22 cellular contexts compared by ENCODE assay signal in genomic region chr22:38026130-38027111, GRCh38. TPM values are rescaled to one million over a fixed set of nuclear protein-coding genes. Genes with fewer than 3 reads are reported as not detected.
DNase-seq lines count a peak whose midpoint lies in the region; ATAC-seq and TF ChIP-seq lines count a peak whose summit lies in the region.
"Had no signal": no experiment of that assay in that cellular context is flagged by ENCODE, and none has a peak within 500 bp of the region (broad histone marks: within the 10 kb centered on the region; RNA-seq: fewer than 3 reads in every experiment).

No MANE protein-coding gene starts in this region.

- H3K36me3 ChIP-seq in left ventricle myocardium inferior, result no peaks in the 10 kb centered on the region
- H3K36me3 ChIP-seq in heart left ventricle, result no peaks in the 10 kb centered on the region
- H3K36me3 ChIP-seq: esophagus muscularis mucosa, tibial artery, WERI-Rb-1 had no signal

- no peak for TF ChIP-seq CTCF in left ventricle myocardium inferior (IDR thresholded peaks at IDR 0.05; ENCODE audit: borderline replicate concordance)
- TF ChIP-seq CTCF in heart left ventricle (IDR thresholded peaks at IDR 0.05), result no peak

- intact Hi-C loops in left ventricle myocardium inferior (cut with micrococcal nuclease) (no loop called here), heart left ventricle (cut with DNase I) (no loop called here)

- H3K27me3 ChIP-seq in left ventricle myocardium inferior (ENCODE audit: low read depth) (no peaks in the 10 kb centered on the region), heart left ventricle (no peaks in the 10 kb centered on the region)
- H3K27me3 ChIP-seq: esophagus muscularis mucosa, hepatocyte, tibial artery had no signal

- peak overlapping the region; percentile 48 for H3K27ac ChIP-seq in left ventricle myocardium inferior (replicated peaks)
- H3K27ac ChIP-seq in heart left ventricle, result peak overlapping the region in 1 of 12 donors; percentile 38
- peak overlapping the region; percentile 100 for H3K27ac ChIP-seq in substantia nigra (ENCODE audit: low read depth, low read length, poor library complexity, severe bottlenecking)
- H3K27ac ChIP-seq: hepatocyte, PC-9, tibial artery, WERI-Rb-1 had no signal

- peaks cover 4% of the 10 kb centered on the region for H3K4me1 ChIP-seq in left ventricle myocardium inferior
- peaks cover 0 to 4% (median 0%) of the 10 kb centered on the region in 12 donors for H3K4me1 ChIP-seq in heart left ventricle

- ATAC-seq in heart left ventricle (no peak), GM18873 (IDR thresholded peaks at IDR 0.05; ENCODE audit: low FRiP score, unreplicated experiment) (no peak)
- ATAC-seq: CD8-positive, alpha-beta T cell; left lobe of liver had no signal

- 79 to 87% (median 83%) methylated on average over 18 to 22 of the region's 22 CpGs for WGBS in heart left ventricle, 4 donors

- no peak overlapping the region for H3K4me3 ChIP-seq in left ventricle myocardium inferior
- no peak overlapping the region for H3K4me3 ChIP-seq in heart left ventricle
- H3K4me3 ChIP-seq: esophagus muscularis mucosa, hepatocyte, PC-9, tibial artery had no signal

- no peak for TF ChIP-seq POLR2A in heart left ventricle (IDR thresholded peaks at IDR 0.05)

- no peaks in the 10 kb centered on the region for H3K9me3 ChIP-seq in left ventricle myocardium inferior (replicated peaks)
- no peaks in the 10 kb centered on the region for H3K9me3 ChIP-seq in heart left ventricle
- H3K9me3 ChIP-seq: esophagus muscularis mucosa, tibial artery had no signal

- DNase-seq in left ventricle myocardium inferior (no peak), heart left ventricle (no peak), hippocampal formation (lab: John Stamatoyannopoulos, UW) (peak; percentile 70 to 78), substantia nigra (lab: John Stamatoyannopoulos, UW) (peak in 39 of 49 donors; percentile 28 to 84 (median 63)), NCI-H2171 (lab: John Stamatoyannopoulos, UW) (no peak)
- DNase-seq: CD8-positive, alpha-beta T cell; DND-41; naive B cell; NCI-H2029; NCI-H526 treated with DMSO at 0.1 percent for 48 hours; PC-9; stimulated activated CD4-positive, alpha-beta T cell treated with anti-CD3 and anti-CD28 coated beads, Interleukin-1b, Interleukin-23, amount 100 ng/mL, for 48 hours; tibial artery; WERI-Rb-1 had no signal

RNA-seq across cellular contexts. Expression of gene PICK1, which starts 30.8 kb away (rescaled TPM):
- total RNA-seq in left ventricle myocardium inferior (21.1 TPM), heart left ventricle (10 to 100 TPM; 18.8 to 39.5 (median 22.2) TPM)
- 10 to 100 TPM; 26.5 to 41.5 TPM for polyA plus RNA-seq in heart left ventricle

RNA-seq across cellular contexts. Expression of gene SOX10, which starts 42.1 kb away (rescaled TPM):
- total RNA-seq in left ventricle myocardium inferior (1.2 TPM), heart left ventricle (1 to 10 TPM in 5 of 9 donors, under 1 TPM in 4; 0.43 to 7.6 (median 1.1) TPM)
- 1 to 10 TPM in 1 of 2 donors, under 1 TPM in 1; 0.82 to 1.8 TPM for polyA plus RNA-seq in heart left ventricle
- total RNA-seq: activated CD8-positive, alpha-beta memory T cell treated with anti-CD3 and anti-CD28 coated beads for 36 hours; CD8-positive, alpha-beta T cell; hepatocyte; M059J; PC-9; renal cortical epithelial cell had no signal
- polyA plus RNA-seq: hepatocyte had no signal

RNA-seq across cellular contexts. Expression of gene SLC16A8, which starts 57.6 kb away (rescaled TPM):
- not detected for total RNA-seq in left ventricle myocardium inferior
- not detected for total RNA-seq in heart left ventricle
- polyA plus RNA-seq in heart left ventricle, result under 1 TPM in 1 of 2 donors, not detected in 1; 0.34 TPM
- total RNA-seq: astrocyte; CD8-positive, alpha-beta T cell; hepatocyte; left lobe of liver; M059J; PC-9; renal cortical epithelial cell had no signal

Comparison
In these comparisons a context has a peak if more than half of its experiments do, and no peak if none do; other contexts are left out.
1. DNase-seq: peak in hippocampal formation (2 of 2) and substantia nigra (39 of 49); none in left ventricle myocardium inferior (single experiment), heart left ventricle (0 of 5) and NCI-H2171 (single experiment).